8 cellular contexts compared by ENCODE assay signal in genomic region chr22:21628386-21629261, GRCh38. TPM values are rescaled to one million over a fixed set of nuclear protein-coding genes. Genes with fewer than 3 reads are reported as not detected.
A peak's percentile ranks its signal among the peaks of the same experiment; 100 is the strongest.
DNase-seq lines count a peak whose midpoint lies in the region; ATAC-seq, FAIRE-seq and TF ChIP-seq lines count a peak whose summit lies in the region.

No MANE protein-coding gene starts in this region.

- peak overlapping the region; percentile 75 for H4K91ac ChIP-seq in mesenchymal stem cell (ENCODE audit: low read length)

- H2BK15ac ChIP-seq in mesenchymal stem cell (ENCODE audit: low read depth, poor library complexity, severe bottlenecking), result no peak overlapping the region

- peaks cover 6% of the 10 kb centered on the region for H3K27me3 Mint-ChIP-seq in brain

- no peak overlapping the region for H2BK120ac ChIP-seq in mesenchymal stem cell (ENCODE audit: low read depth, low read length)

- peaks cover 28% of the 10 kb centered on the region for H3K79me1 ChIP-seq in mesenchymal stem cell (replicated peaks; ENCODE audit: low read length, poor library complexity, severe bottlenecking)

- DNase-seq in BE2C (no peak), mesenchymal stem cell (no peak), NCI-H146 treated with DMSO at 0.1 percent for 48 hours (lab: John Stamatoyannopoulos, UW; ENCODE audit: unreplicated experiment) (no peak), frontal cortex (ENCODE audit: low spot score in 2 of 2) (no peak)
- no peak for DNase-seq in stimulated activated naive CD4-positive, alpha-beta T cell treated with Interleukin-2 at 50 U/mL for 16 hours (lab: John Stamatoyannopoulos, UW)

- no peak overlapping the region for H2AFZ ChIP-seq in mesenchymal stem cell (ENCODE audit: low read depth, low read length)

- H3K9ac ChIP-seq in mesenchymal stem cell (ENCODE audit: low read length), result peak overlapping the region; percentile 94

- peak overlapping the region in 1 of 2 experiments; percentile 29 for H3K14ac ChIP-seq in mesenchymal stem cell (ENCODE audit: low read length in 2 of 2)

- H3K36me3 Mint-ChIP-seq in brain, result peaks cover 6% of the 10 kb centered on the region

- H3K27ac ChIP-seq in mesenchymal stem cell (ENCODE audit: low read length, poor library complexity, severe bottlenecking), result no peak overlapping the region

- peak overlapping the region in 4 of 5 experiments; percentile 14 to 95 (median 65) for H3K27ac Mint-ChIP-seq in brain

- H3K18ac ChIP-seq in mesenchymal stem cell (ENCODE audit: low read depth in 1 of 2, low read length in 2 of 2), result peak overlapping the region in 1 of 2 experiments; percentile 32

- peak; percentile 8 for ATAC-seq in HG03159 (IDR thresholded peaks at IDR 0.05; ENCODE audit: unreplicated experiment)
- ATAC-seq in GM21737 (IDR thresholded peaks at IDR 0.05; ENCODE audit: unreplicated experiment), result no peak

- H3K36me3 ChIP-seq in BE2C, result peaks cover 21% of the 10 kb centered on the region
- peaks cover 5 to 47% of the 10 kb centered on the region in 2 experiments for H3K36me3 ChIP-seq in mesenchymal stem cell (ENCODE audit: control insufficient read depth in 1 of 2, insufficient read depth in 2 of 2, low read depth in 1 of 2, low read length in 2 of 2)

- H3K4ac ChIP-seq in mesenchymal stem cell (ENCODE audit: low read depth in 1 of 2, low read length in 2 of 2), result peak overlapping the region; percentile 5 to 54

- no peaks in the 10 kb centered on the region for H3K9me3 ChIP-seq in BE2C
- no peaks in the 10 kb centered on the region for H3K9me3 ChIP-seq in mesenchymal stem cell (ENCODE audit: control insufficient read depth, low read length)

- H2AK5ac ChIP-seq in mesenchymal stem cell (ENCODE audit: low read length, severe bottlenecking), result peak overlapping the region; percentile 3

- no peak overlapping the region for H3K23ac ChIP-seq in mesenchymal stem cell (ENCODE audit: low read length in 2 of 2)

- H3K4me2 ChIP-seq in mesenchymal stem cell (ENCODE audit: low read length, poor library complexity, severe bottlenecking), result peak overlapping the region; percentile 67

- FAIRE-seq in frontal cortex (lab: Jason Lieb, UNC), result no peak

- peaks cover 22% of the 10 kb centered on the region for H3K4me1 Mint-ChIP-seq in brain

- H3K4me1 ChIP-seq in BE2C (peaks cover 3% of the 10 kb centered on the region), mesenchymal stem cell (ENCODE audit: control insufficient read depth, insufficient read depth, low read depth, low read length) (peaks cover 22% of the 10 kb centered on the region)

- H3K27me3 ChIP-seq in BE2C (no peaks in the 10 kb centered on the region), mesenchymal stem cell (ENCODE audit: control insufficient read depth in 1 of 2, insufficient read depth in 1 of 2, low read length in 2 of 2) (no peaks in the 10 kb centered on the region)

- peak overlapping the region; percentile 85 for H3K4me3 ChIP-seq in BE2C (ENCODE audit: low read depth, low read length)
- peak overlapping the region; percentile 94 to 95 for H3K4me3 ChIP-seq in mesenchymal stem cell (ENCODE audit: insufficient read depth in 1 of 2, low read depth in 1 of 2, low read length in 2 of 2)

- H4K8ac ChIP-seq in mesenchymal stem cell (ENCODE audit: low read length), result peak overlapping the region; percentile 70

- TF ChIP-seq CTCF in BE2C (IDR thresholded peaks at IDR 0.05; ENCODE audit: low read depth, low read length) (no peak), brain (conservative IDR thresholded peaks at IDR 0.05) (no peak)

- no peak overlapping the region for H2BK5ac ChIP-seq in mesenchymal stem cell (ENCODE audit: low read depth, low read length, poor library complexity, severe bottlenecking)

- no peaks in the 10 kb centered on the region for H3K9me3 Mint-ChIP-seq in brain

- whole genome bisulfite sequencing in mesenchymal stem cell, result 94% methylated on average over 62 of the region's 74 CpGs

- peak overlapping the region in 1 of 2 experiments; percentile 52 for H2BK12ac ChIP-seq in mesenchymal stem cell (ENCODE audit: low read length in 2 of 2)

- peak overlapping the region; percentile 86 to 93 (median 89) for H3K4me3 Mint-ChIP-seq in brain

RNA-seq across cellular contexts. Expression of gene YDJC, which starts 1.2 kb away (rescaled TPM):
- 122 TPM for polyA plus RNA-seq in BE2C (2012; ENCODE audit: insufficient read depth, insufficient read length, low read depth)
- polyA plus RNA-seq in brain (ENCODE audit: insufficient read depth, low read depth, low replicate concordance), result 16.1 TPM
- 13.7 TPM for polyA plus RNA-seq in mesenchymal stem cell (2013, experiment 1 of 2)
- polyA plus RNA-seq in mesenchymal stem cell (2013, experiment 2 of 2), result 13.9 TPM
- total RNA-seq in frontal cortex, result 7.7 TPM

RNA-seq across cellular contexts. Expression of gene CCDC116, which starts 3.9 kb away (rescaled TPM):
- polyA plus RNA-seq in BE2C (2012; ENCODE audit: insufficient read depth, insufficient read length, low read depth), result 0.51 TPM
- 0.24 TPM for polyA plus RNA-seq in brain (ENCODE audit: insufficient read depth, low read depth, low replicate concordance)
- 0.18 TPM for polyA plus RNA-seq in mesenchymal stem cell (2013, experiment 1 of 2)
- polyA plus RNA-seq in mesenchymal stem cell (2013, experiment 2 of 2), result 0.11 TPM
- not detected for total RNA-seq in frontal cortex

RNA-seq across cellular contexts. Expression of gene SDF2L1, which starts 13.5 kb away (rescaled TPM):
- 204 TPM for polyA plus RNA-seq in BE2C (2012; ENCODE audit: insufficient read depth, insufficient read length, low read depth)
- 19.1 TPM for polyA plus RNA-seq in brain (ENCODE audit: insufficient read depth, low read depth, low replicate concordance)
- polyA plus RNA-seq in mesenchymal stem cell (2013, experiment 1 of 2), result 27.4 TPM
- polyA plus RNA-seq in mesenchymal stem cell (2013, experiment 2 of 2), result 27.8 TPM
- 2.9 TPM for total RNA-seq in frontal cortex

RNA-seq across cellular contexts. Expression of gene PPIL2, which starts 37.2 kb away (rescaled TPM):
- polyA plus RNA-seq in BE2C (2012; ENCODE audit: insufficient read depth, insufficient read length, low read depth), result 72.2 TPM
- 25.8 TPM for polyA plus RNA-seq in brain (ENCODE audit: insufficient read depth, low read depth, low replicate concordance)
- 30.8 TPM for polyA plus RNA-seq in mesenchymal stem cell (2013, experiment 1 of 2)
- polyA plus RNA-seq in mesenchymal stem cell (2013, experiment 2 of 2), result 29.5 TPM
- total RNA-seq in frontal cortex, result 20.4 TPM
